2 cellular contexts compared by ENCODE assay signal in genomic region chr22:30816413-30816812, GRCh38.
TF ChIP-seq lines count a peak whose summit lies in the region.

No MANE protein-coding gene starts in this region.

TF ChIP-seq in Ishikawa, 13 proteins besides CTCF, POLR2A, EP300 and RAD21 (continued from another document):
- no peak for TF ChIP-seq USF1 (IDR thresholded peaks at IDR 0.05)
- TF ChIP-seq CEBPB (IDR thresholded peaks at IDR 0.05): no peak
- TF ChIP-seq TEAD4 (IDR thresholded peaks at IDR 0.05): no peak
- TF ChIP-seq TCF12 (IDR thresholded peaks at IDR 0.05; ENCODE audit: low read depth): no peak
- no peak for TF ChIP-seq YY1 (IDR thresholded peaks at IDR 0.05; ENCODE audit: low read depth)
- no peak for TF ChIP-seq CREB1 (IDR thresholded peaks at IDR 0.05; ENCODE audit: low read depth)
- no peak for TF ChIP-seq EGR1 (IDR thresholded peaks at IDR 0.05)
- no peak for TF ChIP-seq ZBTB7A (IDR thresholded peaks at IDR 0.05; ENCODE audit: low read depth)
- TF ChIP-seq NFIC (IDR thresholded peaks at IDR 0.05): no peak
- TF ChIP-seq REST (IDR thresholded peaks at IDR 0.05; ENCODE audit: low read depth): no peak

TF ChIP-seq in GM12878, 131 proteins besides CTCF, POLR2A, EP300 and RAD21 (continued from another document):
- TF ChIP-seq ATF2 (IDR thresholded peaks at IDR 0.05; ENCODE audit: low read length) (no peak), MLLT1 (IDR thresholded peaks at IDR 0.05) (no peak), BCL11A (IDR thresholded peaks at IDR 0.05; ENCODE audit: low read depth, low read length) (no peak), EZH2 (IDR thresholded peaks at IDR 0.05; ENCODE audit: borderline replicate concordance, control insufficient read depth, low read depth, low read length) (no peak)
